ENCODE assay signal across 11 cellular contexts in the genomic region with DNA sequence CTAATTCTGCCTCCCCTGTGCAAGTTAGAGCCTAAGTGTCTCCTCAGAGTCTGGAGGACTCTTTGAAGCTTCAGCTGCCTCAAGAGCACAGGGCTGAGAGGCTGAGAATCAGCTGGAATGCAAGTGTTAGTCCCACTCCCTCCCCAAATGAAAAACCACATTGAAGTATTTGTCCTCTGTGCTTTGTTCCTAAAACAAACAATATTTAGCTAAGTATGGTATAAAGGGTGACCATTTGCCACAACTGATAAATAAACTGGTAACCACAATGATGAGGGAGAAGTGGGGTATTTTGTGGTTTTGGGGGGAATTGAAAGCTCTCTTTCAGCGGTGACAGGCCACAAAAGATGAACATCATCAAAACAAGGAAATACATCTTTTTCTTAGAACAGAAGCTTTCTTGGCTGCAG.
DNase-seq lines count a peak whose midpoint lies in the region; ATAC-seq and TF ChIP-seq lines count a peak whose summit lies in the region.
"Had no signal": no experiment of that assay in that cellular context is flagged by ENCODE, and none has a peak within 500 bp of the region (broad histone marks: within the 10 kb centered on the region; RNA-seq: fewer than 3 reads in every experiment).

No MANE protein-coding gene starts in this region.

- H3K4me1 ChIP-seq in upper lobe of right lung: no peaks in the 10 kb centered on the region

- H3K27ac Mint-ChIP-seq in activated naive CD8-positive, alpha-beta T cell: no peak overlapping the region
- H3K27ac Mint-ChIP-seq in activated naive CD8-positive, alpha-beta T cell treated with anti-CD3 and anti-CD28 coated beads, Interleukin-2, amount 50 U/mL, for 24 hours: no peak overlapping the region
- H3K27ac Mint-ChIP-seq in T-helper 17 cell: no peak overlapping the region

- H3K4me3 ChIP-seq in upper lobe of right lung: no peak overlapping the region

- no peak for TF ChIP-seq CTCF in upper lobe of right lung (IDR thresholded peaks at IDR 0.05)

- peaks cover 6% of the 10 kb centered on the region for H3K27me3 Mint-ChIP-seq in activated naive CD8-positive, alpha-beta T cell
- H3K27me3 Mint-ChIP-seq in activated naive CD8-positive, alpha-beta T cell treated with anti-CD3 and anti-CD28 coated beads, Interleukin-2, amount 50 U/mL, for 24 hours: peaks cover 11% of the 10 kb centered on the region
- H3K27me3 Mint-ChIP-seq in T-helper 17 cell: peaks cover 27% of the 10 kb centered on the region

- no peaks in the 10 kb centered on the region for H3K9me3 ChIP-seq in T-helper 17 cell (ENCODE audit: control insufficient read depth, low read length, poor library complexity, severe bottlenecking)
- no peaks in the 10 kb centered on the region for H3K9me3 ChIP-seq in upper lobe of right lung

- H3K27me3 ChIP-seq in upper lobe of right lung: no peaks in the 10 kb centered on the region

- H3K4me1 Mint-ChIP-seq in activated naive CD8-positive, alpha-beta T cell (ENCODE audit: low read depth): peaks cover 7% of the 10 kb centered on the region
- peaks cover 8% of the 10 kb centered on the region for H3K4me1 Mint-ChIP-seq in activated naive CD8-positive, alpha-beta T cell treated with anti-CD3 and anti-CD28 coated beads, Interleukin-2, amount 50 U/mL, for 24 hours
- H3K4me1 Mint-ChIP-seq in T-helper 17 cell: peaks cover 6% of the 10 kb centered on the region

- TF ChIP-seq POLR2A in GM18505 (IDR thresholded peaks at IDR 0.05; ENCODE audit: borderline replicate concordance, extremely low read depth, insufficient read depth, insufficient read length): no peak

- H3K4me3 Mint-ChIP-seq in activated naive CD8-positive, alpha-beta T cell: peak overlapping the region; percentile 1
- no peak overlapping the region for H3K4me3 Mint-ChIP-seq in activated naive CD8-positive, alpha-beta T cell treated with anti-CD3 and anti-CD28 coated beads, Interleukin-2, amount 50 U/mL, for 24 hours
- peak overlapping the region; percentile 41 for H3K4me3 Mint-ChIP-seq in T-helper 17 cell

- no peak for ATAC-seq in activated naive CD8-positive, alpha-beta T cell treated with anti-CD3 and anti-CD28 coated beads, Interleukin-2, amount 50 U/mL, for 24 hours
- ATAC-seq in HG03442 (IDR thresholded peaks at IDR 0.05; ENCODE audit: unreplicated experiment): peak; percentile 57
- ATAC-seq in T-helper 17 cell: no peak
- ATAC-seq in upper lobe of right lung: peak; percentile 63
- ATAC-seq in HG03378 (IDR thresholded peaks at IDR 0.05; ENCODE audit: unreplicated experiment): no peak
- no peak for ATAC-seq in GM18505 (IDR thresholded peaks at IDR 0.05; ENCODE audit: unreplicated experiment)

- H3K27ac ChIP-seq in upper lobe of right lung: no peak overlapping the region

- intact Hi-C loops in upper lobe of right lung (cut with DNase I): no loop called here

- H3K9me3 Mint-ChIP-seq in activated naive CD8-positive, alpha-beta T cell (ENCODE audit: low read depth): no peaks in the 10 kb centered on the region
- H3K9me3 Mint-ChIP-seq in activated naive CD8-positive, alpha-beta T cell treated with anti-CD3 and anti-CD28 coated beads, Interleukin-2, amount 50 U/mL, for 24 hours: peaks cover 9% of the 10 kb centered on the region

- H3K36me3 Mint-ChIP-seq in activated naive CD8-positive, alpha-beta T cell: no peaks in the 10 kb centered on the region
- H3K36me3 Mint-ChIP-seq in activated naive CD8-positive, alpha-beta T cell treated with anti-CD3 and anti-CD28 coated beads, Interleukin-2, amount 50 U/mL, for 24 hours (ENCODE audit: low read depth): peaks cover 1% of the 10 kb centered on the region
- H3K36me3 Mint-ChIP-seq in T-helper 17 cell (ENCODE audit: low read depth): no peaks in the 10 kb centered on the region

- H3K36me3 ChIP-seq in upper lobe of right lung: no peaks in the 10 kb centered on the region

- no peak for DNase-seq in activated naive CD8-positive, alpha-beta T cell treated with anti-CD3 and anti-CD28 coated beads, Interleukin-2, amount 50 U/mL, for 24 hours
- DNase-seq in T-helper 17 cell (no peak), upper lobe of right lung (no peak), activated gamma-delta T cell treated with Interleukin-2 at 50 U/mL for 16 hours (no peak)
- DNase-seq: activated CD4-positive, CD25-positive, alpha-beta regulatory T cell; activated naive CD4-positive, alpha-beta T cell treated with anti-CD3 and anti-CD28 coated beads, Interleukin-2, amount 50 U/mL, for 16 hours; NCI-H1436 had no signal

Comparison
In these comparisons a context has a peak if more than half of its experiments do, and no peak if none do; other contexts are left out.
1. ATAC-seq: peak in HG03442 (single experiment) and upper lobe of right lung (single experiment); none in activated naive CD8-positive, alpha-beta T cell treated with anti-CD3 and anti-CD28 coated beads, Interleukin-2, amount 50 U/mL, for 24 hours (single experiment), T-helper 17 cell (single experiment), HG03378 (single experiment) and GM18505 (single experiment).